Comparison of ENCODE assay signal across 9 cellular contexts in genomic region chr4:26862381-26862915, GRCh38. TPM values are rescaled to one million over a fixed set of nuclear protein-coding genes. Genes with fewer than 3 reads are reported as not detected.
DNase-seq lines count a peak whose midpoint lies in the region; ATAC-seq and TF ChIP-seq lines count a peak whose summit lies in the region.
"Had no signal": no experiment of that assay in that cellular context is flagged by ENCODE, and none has a peak within 500 bp of the region (broad histone marks: within the 10 kb centered on the region; RNA-seq: fewer than 3 reads in every experiment).

No MANE protein-coding gene starts in this region.

- TF ChIP-seq POLR2A in lower leg skin (IDR thresholded peaks at IDR 0.05), result no peak

- H3K27ac Mint-ChIP-seq in CD4-positive, CD25-positive, alpha-beta regulatory T cell, result peak overlapping the region; percentile 10 to 95 (median 90)
- H3K27ac Mint-ChIP-seq in chondrocyte (ENCODE audit: unreplicated experiment) (no peak overlapping the region), nephron progenitor cell (no peak overlapping the region)

- peak overlapping the region; percentile 93 for H3K27ac ChIP-seq in CD4-positive, CD25-positive, alpha-beta regulatory T cell (ENCODE audit: insufficient read depth, low read length, poor library complexity, severe bottlenecking)

- H3K27me3 ChIP-seq in CD4-positive, CD25-positive, alpha-beta regulatory T cell (ENCODE audit: control insufficient read depth, insufficient read depth, low read length), result no peaks in the 10 kb centered on the region
- H3K27me3 ChIP-seq in Loucy (ENCODE audit: insufficient read depth, low read length, poor library complexity, severe bottlenecking), result no peaks in the 10 kb centered on the region

- TF ChIP-seq CTCF in Loucy (conservative IDR thresholded peaks at IDR 0.05; ENCODE audit: low read length) (no peak), chondrocyte (IDR thresholded peaks at IDR 0.05) (no peak), nephron progenitor cell (IDR thresholded peaks at IDR 0.05) (no peak), lower leg skin (IDR thresholded peaks at IDR 0.05) (no peak)

- peak overlapping the region; percentile 87 for H3K9ac ChIP-seq in Loucy (ENCODE audit: low read depth, low read length, poor library complexity, severe bottlenecking)

- no peak for ATAC-seq in CD4-positive, CD25-positive, alpha-beta regulatory T cell (ENCODE audit: low read depth in 2 of 2)

- 4 to 9% methylated on average over 3 of the region's 3 CpGs for WGBS in lower leg skin, 2 donors

- H3K9me2 ChIP-seq in Loucy (replicated peaks; ENCODE audit: low read depth, low read length), result no peaks in the 10 kb centered on the region

- no peaks in the 10 kb centered on the region for H3K9me3 Mint-ChIP-seq in CD4-positive, CD25-positive, alpha-beta regulatory T cell
- no peaks in the 10 kb centered on the region for H3K9me3 Mint-ChIP-seq in chondrocyte (ENCODE audit: low read depth)
- no peaks in the 10 kb centered on the region for H3K9me3 Mint-ChIP-seq in nephron progenitor cell

- peaks cover 4% of the 10 kb centered on the region; the same call in 1 of the 2 replicates for H3F3A ChIP-seq in Loucy (ENCODE audit: low read depth)

- H3K4me1 Mint-ChIP-seq in CD4-positive, CD25-positive, alpha-beta regulatory T cell, result peaks cover 47 to 73% (median 59%) of the 10 kb centered on the region in 4 donors
- H3K4me1 Mint-ChIP-seq in chondrocyte (ENCODE audit: low read depth), result peaks cover 35% of the 10 kb centered on the region
- H3K4me1 Mint-ChIP-seq in nephron progenitor cell, result peaks cover 57% of the 10 kb centered on the region

- peaks cover 4% of the 10 kb centered on the region for H3K27me3 Mint-ChIP-seq in CD4-positive, CD25-positive, alpha-beta regulatory T cell
- H3K27me3 Mint-ChIP-seq in chondrocyte (ENCODE audit: low read depth) (no peaks in the 10 kb centered on the region), nephron progenitor cell (ENCODE audit: low read depth, poor library complexity) (no peaks in the 10 kb centered on the region)

- intact Hi-C loops in lower leg skin (cut with DNase I; ENCODE audit: low total_unique reads), result no loop called here

- peaks cover 73% of the 10 kb centered on the region for H3K79me2 ChIP-seq in Loucy (ENCODE audit: insufficient read depth, low read length)

- H3K9me3 ChIP-seq in CD4-positive, CD25-positive, alpha-beta regulatory T cell (ENCODE audit: control insufficient read depth in 2 of 2, low read length in 2 of 2), result no peaks in the 10 kb centered on the region
- H3K9me3 ChIP-seq in Loucy (ENCODE audit: insufficient read depth, low read depth, low read length), result no peaks in the 10 kb centered on the region

- H3K36me3 ChIP-seq in CD4-positive, CD25-positive, alpha-beta regulatory T cell (ENCODE audit: control insufficient read depth, insufficient read depth, low read length), result no peaks in the 10 kb centered on the region
- H3K36me3 ChIP-seq in Loucy (ENCODE audit: insufficient read depth, low read length), result no peaks in the 10 kb centered on the region

- peaks cover 37% of the 10 kb centered on the region for H4K20me1 ChIP-seq in Loucy (ENCODE audit: insufficient read depth, low read length, poor library complexity, severe bottlenecking)

- peak overlapping the region; percentile 95 to 100 (median 98) for H3K4me3 Mint-ChIP-seq in CD4-positive, CD25-positive, alpha-beta regulatory T cell
- H3K4me3 Mint-ChIP-seq in chondrocyte (ENCODE audit: unreplicated experiment) (peak overlapping the region; percentile 98), nephron progenitor cell (peak overlapping the region; percentile 92)

- H2AFZ ChIP-seq in Loucy (ENCODE audit: low read length), result no peak overlapping the region

- no peaks in the 10 kb centered on the region for H3K36me3 Mint-ChIP-seq in CD4-positive, CD25-positive, alpha-beta regulatory T cell
- H3K36me3 Mint-ChIP-seq in chondrocyte (ENCODE audit: low read depth) (no peaks in the 10 kb centered on the region), nephron progenitor cell (ENCODE audit: low read depth) (no peaks in the 10 kb centered on the region)

- peak overlapping the region; percentile 96 for H3K4me3 ChIP-seq in CD4-positive, CD25-positive, alpha-beta regulatory T cell (ENCODE audit: low read depth, low read length)
- H3K4me3 ChIP-seq in Loucy (ENCODE audit: low read length, poor library complexity, severe bottlenecking) (peak overlapping the region; percentile 85), lower leg skin (ENCODE audit: low read depth, poor library complexity, severe bottlenecking) (no peak overlapping the region)

- DNase-seq in CD4-positive, CD25-positive, alpha-beta regulatory T cell, result no peak
- no peak for DNase-seq in chondrocyte (ENCODE audit: low spot score)
- DNase-seq in nephron progenitor cell, result no peak
- DNase-seq in lower leg skin (ENCODE audit: low spot score in 2 of 2), result no peak
- DNase-seq in Ammon's horn (ENCODE audit: low spot score), result no peak
- no peak for DNase-seq in 8988T
- DNase-seq in H4 (ENCODE audit: low spot score), result no peak
- DNase-seq: hippocampal formation had no signal

- peaks cover 80% of the 10 kb centered on the region for H3K4me1 ChIP-seq in CD4-positive, CD25-positive, alpha-beta regulatory T cell (ENCODE audit: control insufficient read depth, insufficient read depth, low read length, poor library complexity, severe bottlenecking)
- H3K4me1 ChIP-seq in Loucy (ENCODE audit: insufficient read depth, low read length, poor library complexity, severe bottlenecking), result peaks cover 71% of the 10 kb centered on the region

- H3K4me2 ChIP-seq in Loucy (ENCODE audit: low read depth, low read length, poor library complexity, severe bottlenecking), result peak overlapping the region; percentile 87

RNA-seq across cellular contexts. Expression of gene STIM2, which starts 1.8 kb away (rescaled TPM):
- total RNA-seq in CD4-positive, CD25-positive, alpha-beta regulatory T cell, result 83.4 TPM
- 10 to 100 TPM; 20.2 to 30.5 (median 22.9) TPM for polyA plus RNA-seq in CD4-positive, CD25-positive, alpha-beta regulatory T cell
- total RNA-seq in chondrocyte, result 10.8 to 20.8 TPM (median 13.5 TPM) in 3 replicates
- 10 to 100 TPM; 15.9 to 25.5 (median 23.6) TPM for total RNA-seq in lower leg skin
- 34.2 and 44.4 TPM in 2 replicates for total RNA-seq in H4 (2014; rRNA removed; shearing (Covaris generic))

Comparison
In these comparisons a context has a peak if more than half of its experiments do, and no peak if none do; other contexts are left out.
1. H3K27ac Mint-ChIP-seq: peak in CD4-positive, CD25-positive, alpha-beta regulatory T cell (3 of 3); none in chondrocyte (single experiment) and nephron progenitor cell (single experiment).
2. Peak in every context shown above with its lines, with median percentiles within 50 percentile points of each other: H3K4me3 Mint-ChIP-seq.